ENCODE assay signal across 16 cellular contexts in genomic region chr7:100856871-100857282, GRCh38.
"Had no signal": no experiment of that assay in that cellular context is flagged by ENCODE, and none has a peak within 500 bp of the region (broad histone marks: within the 10 kb centered on the region; RNA-seq: fewer than 3 reads in every experiment).

No MANE protein-coding gene starts in this region.

- H3K27ac ChIP-seq: cardiac muscle cell, heart left ventricle, left ventricle myocardium inferior, psoas muscle, right lobe of liver, spleen had no signal

- H3K36me3 ChIP-seq: cardiac muscle cell had no signal

- ATAC-seq: heart left ventricle, psoas muscle, right lobe of liver had no signal

- DNase-seq: activated B cell treated with CpG ODN at 0.5 μM for 24 hours; activated CD4-positive, alpha-beta T cell treated with anti-CD3 and anti-CD28 coated beads, Interleukin-2, amount 10 ng/mL, durations not matched to agents 24 days and 14 days; activated naive CD4-positive, alpha-beta T cell; effector CD4-positive, alpha-beta T cell; foreskin melanocyte; left ventricle myocardium inferior; midbrain; naive B cell; nucleus accumbens; right lobe of liver; spleen; stimulated activated CD4-positive, alpha-beta T cell treated with anti-CD3 and anti-CD28 coated beads, Interleukin-1b, Interleukin-23, amount 100 ng/mL, for 48 hours; stimulated activated naive CD4-positive, alpha-beta T cell treated with Interleukin-2 at 50 U/mL for 16 hours had no signal

- H3K4me3 ChIP-seq: cardiac muscle cell, heart left ventricle, left ventricle myocardium inferior, psoas muscle, right lobe of liver, spleen had no signal

- H3K27me3 ChIP-seq: cardiac muscle cell, heart left ventricle, right lobe of liver, spleen had no signal

- H3K9me3 ChIP-seq: heart left ventricle, left ventricle myocardium inferior, psoas muscle, right lobe of liver, spleen had no signal
